ENCODE assay signal across 23 cellular contexts in the genomic region with DNA sequence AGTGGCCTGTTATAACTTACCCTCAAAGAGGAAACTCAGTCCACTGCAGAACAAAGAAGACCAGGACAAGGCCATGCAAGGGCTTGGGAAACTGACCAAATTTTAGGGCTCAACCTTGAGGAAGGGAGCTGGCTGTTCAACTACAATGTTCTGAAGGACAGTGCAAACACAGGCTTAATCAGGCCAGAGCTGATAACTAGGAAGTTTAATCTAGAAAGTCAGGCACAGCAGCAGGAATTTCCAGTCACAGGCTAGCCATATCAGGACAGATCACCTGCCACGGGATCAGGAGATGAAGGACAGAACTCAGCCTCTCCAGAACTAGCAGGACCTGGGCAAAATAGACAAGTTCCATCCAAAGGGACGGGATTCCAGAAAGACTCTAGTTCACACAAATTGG.
A peak's percentile ranks its signal among the peaks of the same experiment; 100 is the strongest.
DNase-seq lines count a peak whose midpoint lies in the region; ATAC-seq, FAIRE-seq and TF ChIP-seq lines count a peak whose summit lies in the region.
"Had no signal": no experiment of that assay in that cellular context is flagged by ENCODE, and none has a peak within 500 bp of the region (broad histone marks: within the 10 kb centered on the region; RNA-seq: fewer than 3 reads in every experiment).

No MANE protein-coding gene starts in this region.

- H3K4me3 ChIP-seq in heart right ventricle (no peak overlapping the region), right atrium auricular region (no peak overlapping the region)
- H3K4me3 ChIP-seq: BLaER1 treated with 17β-estradiol and CSF1 and Interleukin-3, amounts not matched to agents 10 nM and 100 nM; GM23338; K562 had no signal

- no peak overlapping the region for H3K18ac ChIP-seq in H9 (ENCODE audit: insufficient read length, low read depth, low read length)

- no peak overlapping the region for H3T11ph ChIP-seq in H9 (ENCODE audit: low read length)

- H3K79me2 ChIP-seq in H9 (ENCODE audit: insufficient read depth, low read length): no peaks in the 10 kb centered on the region

- H2BK12ac ChIP-seq in H9 (ENCODE audit: insufficient read length, low read depth, low read length): no peak overlapping the region

- peaks cover 18 to 21% of the 10 kb centered on the region in 2 experiments for H3K4me1 Mint-ChIP-seq in H9
- H3K4me1 Mint-ChIP-seq: B cell; CD4-positive, CD25-positive, alpha-beta regulatory T cell; CD8-positive, alpha-beta memory T cell had no signal

- no peak overlapping the region for H3K14ac ChIP-seq in H9 (ENCODE audit: insufficient read depth, low read length)

- H3K27ac ChIP-seq in heart right ventricle: peak overlapping the region in 7 of 10 donors; percentile 2 to 49 (median 37)
- H3K27ac ChIP-seq in right atrium auricular region: no peak overlapping the region
- H3K27ac ChIP-seq in H9 (ENCODE audit: insufficient read length, low read depth, low read length): no peak overlapping the region
- H3K27ac ChIP-seq: BLaER1 treated with 17β-estradiol and CSF1 and Interleukin-3, amounts not matched to agents 10 nM and 100 nM had no signal

- H4K91ac ChIP-seq in H9 (ENCODE audit: insufficient read length, low read depth, low read length): no peak overlapping the region

- H2BK120ac ChIP-seq in H9 (ENCODE audit: low read depth, low read length, poor library complexity, severe bottlenecking): no peak overlapping the region

- no peak overlapping the region; a peak in 1 of 7 replicates for H3K27ac Mint-ChIP-seq in H9
- H3K27ac Mint-ChIP-seq: B cell; CD4-positive, CD25-positive, alpha-beta regulatory T cell; GM23338; HFFc6 had no signal

- H3K79me1 ChIP-seq in H9 (ENCODE audit: insufficient read depth, low read depth, low read length, poor library complexity, severe bottlenecking): no peaks in the 10 kb centered on the region

- H3K23me2 ChIP-seq in H9 (ENCODE audit: insufficient read length, low read depth, low read length, poor library complexity, severe bottlenecking): no peaks in the 10 kb centered on the region

- no peaks in the 10 kb centered on the region; a peak in 1 of 5 replicates for H3K9me3 Mint-ChIP-seq in H9
- H3K9me3 Mint-ChIP-seq: CD8-positive, alpha-beta memory T cell; GM23338; HFFc6 had no signal

- no peak overlapping the region for H2BK20ac ChIP-seq in H9 (ENCODE audit: low read depth, low read length, poor library complexity, severe bottlenecking)

- no peak overlapping the region for H3K9ac ChIP-seq in H9 (ENCODE audit: extremely low read depth, insufficient read length, low read length)
- H3K9ac ChIP-seq: BLaER1 treated with 17β-estradiol and CSF1 and Interleukin-3, amounts not matched to agents 10 nM and 100 nM had no signal

- no peak overlapping the region for H2BK15ac ChIP-seq in H9 (ENCODE audit: low read depth, low read length)

- H3K4me1 ChIP-seq in heart right ventricle (peaks cover 0 to 39% (median 13%) of the 10 kb centered on the region in 9 donors), right atrium auricular region (peaks cover 0 to 8% of the 10 kb centered on the region in 2 donors), H9 (ENCODE audit: insufficient read depth, low read length) (no peaks in the 10 kb centered on the region; the same call in 1 of the 2 replicates)
- H3K4me1 ChIP-seq: BLaER1 treated with 17β-estradiol and CSF1 and Interleukin-3, amounts not matched to agents 10 nM and 100 nM had no signal

- peak; percentile 30 for FAIRE-seq in GM12892 (lab: Jason Lieb, UNC)
- FAIRE-seq: H54, HTR-8/SVneo, K562 had no signal

- H3K4me3 Mint-ChIP-seq in H9: no peak overlapping the region
- H3K4me3 Mint-ChIP-seq: B cell; CD4-positive, CD25-positive, alpha-beta regulatory T cell; CD8-positive, alpha-beta memory T cell; GM23338; HFFc6 had no signal

- H3K36me3 ChIP-seq in heart right ventricle (no peaks in the 10 kb centered on the region), right atrium auricular region (no peaks in the 10 kb centered on the region)
- H3K36me3 ChIP-seq: BLaER1 treated with 17β-estradiol and CSF1 and Interleukin-3, amounts not matched to agents 10 nM and 100 nM had no signal

- H2AFZ ChIP-seq in H9 (ENCODE audit: low read length): no peak overlapping the region
- H2AFZ ChIP-seq: GM23338 had no signal

- TF ChIP-seq POLR2A in GM12892 (IDR thresholded peaks at IDR 0.05; ENCODE audit: low read depth, low read length): no peak

- H3K27me3 Mint-ChIP-seq in H9 (ENCODE audit: low read depth): peaks cover 2% of the 10 kb centered on the region; the same call in 1 of the 2 replicates

- no peak overlapping the region for H3K4ac ChIP-seq in H9 (ENCODE audit: low read depth, low read length)

- TF ChIP-seq CTCF in heart right ventricle (IDR thresholded peaks at IDR 0.05): no peak
- TF ChIP-seq CTCF in right atrium auricular region (IDR thresholded peaks at IDR 0.05): no peak
- TF ChIP-seq CTCF in H9 (conservative IDR thresholded peaks at IDR 0.05): no peak

- H4K5ac ChIP-seq in H9 (ENCODE audit: insufficient read length, low read depth, low read length): no peak overlapping the region

- ATAC-seq in heart right ventricle (peak in 6 of 8 donors; percentile 27 to 77 (median 38)), left ventricle myocardium superior (peak; percentile 32), GM18867 (IDR thresholded peaks at IDR 0.05; ENCODE audit: unreplicated experiment) (no peak)
- ATAC-seq: GM23338, HCT116, K562 had no signal

- H2BK5ac ChIP-seq in H9 (ENCODE audit: insufficient read length, low read length): no peak overlapping the region

- no peaks in the 10 kb centered on the region for H3K36me3 Mint-ChIP-seq in H9 (ENCODE audit: insufficient read depth in 1 of 3, low read depth in 3 of 3)
- H3K36me3 Mint-ChIP-seq: CD4-positive, CD25-positive, alpha-beta regulatory T cell; CD8-positive, alpha-beta memory T cell had no signal

- no peak overlapping the region for H2AK5ac ChIP-seq in H9 (ENCODE audit: insufficient read length, low read length)

- H3K23ac ChIP-seq in H9 (ENCODE audit: insufficient read length, low read depth, low read length): no peak overlapping the region

- intact Hi-C loops in heart right ventricle (cut with DNase I): loop anchor here in 1 of 10 donors (5.0 kb wide), 1 partner anchor 70 kb away; no protein-coding TSS in a partner anchor
- intact Hi-C loops in left ventricle myocardium superior (cut with micrococcal nuclease): no loop called here

- no peak overlapping the region for H3K4me2 ChIP-seq in H9 (ENCODE audit: insufficient read depth, insufficient read length, low read length)
- H3K4me2 ChIP-seq: BLaER1 treated with 17β-estradiol and CSF1 and Interleukin-3, amounts not matched to agents 10 nM and 100 nM; GM23338 had no signal

- H4K8ac ChIP-seq in H9 (replicated peaks; ENCODE audit: insufficient read length, low read depth, low read length): no peak overlapping the region

- H4K20me1 ChIP-seq in H9 (ENCODE audit: control insufficient read depth, insufficient read depth, insufficient read length): no peaks in the 10 kb centered on the region
- H4K20me1 ChIP-seq: BLaER1 treated with 17β-estradiol and CSF1 and Interleukin-3, amounts not matched to agents 10 nM and 100 nM had no signal

- WGBS in heart right ventricle, 2 donors: 50 to 52% methylated on average over 2 of the region's 2 CpGs
- WGBS in H9 (ENCODE audit: extremely low coverage, insufficient read length, low lambda C conversion rate): no CpG with 5 or more reads among the region's 2 CpGs

- H3K9me3 ChIP-seq in heart right ventricle (no peaks in the 10 kb centered on the region), right atrium auricular region (no peaks in the 10 kb centered on the region), H9 (ENCODE audit: control insufficient read depth, low read depth, low read length) (no peaks in the 10 kb centered on the region)
- H3K9me3 ChIP-seq: BLaER1 treated with 17β-estradiol and CSF1 and Interleukin-3, amounts not matched to agents 10 nM and 100 nM had no signal

- no peak for DNase-seq in heart right ventricle
- no peak for DNase-seq in right atrium auricular region (ENCODE audit: low spot score)
- no peak for DNase-seq in GM12892 (ENCODE audit: insufficient read length)
- no peak for DNase-seq in left ventricle myocardium superior
- DNase-seq in C1 segment of cervical spinal cord (lab: John Stamatoyannopoulos, UW): no peak
- DNase-seq in H9: no peak
- DNase-seq: CD4-positive, CD25-positive, alpha-beta regulatory T cell; CD8-positive, alpha-beta memory T cell; COR-L47; DMS 273 treated with DMSO at 0.1 percent for 48 hours; DMS53; DND-41; EL; HFFc6; IMR-90 had no signal

- H3K56ac ChIP-seq in H9 (ENCODE audit: insufficient read length, low read depth, low read length): no peak overlapping the region

- H3K27me3 ChIP-seq in heart right ventricle (no peaks in the 10 kb centered on the region), right atrium auricular region (no peaks in the 10 kb centered on the region), H9 (ENCODE audit: insufficient read depth, low read length) (no peaks in the 10 kb centered on the region)
- H3K27me3 ChIP-seq: BLaER1 treated with 17β-estradiol and CSF1 and Interleukin-3, amounts not matched to agents 10 nM and 100 nM had no signal

Comparison
In these comparisons a context has a peak if more than half of its experiments do, and no peak if none do; other contexts are left out.
1. H3K27ac ChIP-seq: peak in heart right ventricle (7 of 10); none in right atrium auricular region (0 of 2) and H9 (single experiment).